Comparison of ENCODE assay signal across 1 cellular context in genomic region chr1:213409971-213410370, GRCh38.
TF ChIP-seq lines count a peak whose summit lies in the region.

No MANE protein-coding gene starts in this region.

TF ChIP-seq in H1, 55 proteins besides CTCF, POLR2A, EP300 and RAD21 (continued from another document):
- TF ChIP-seq TEAD4 (IDR thresholded peaks at IDR 0.05; ENCODE audit: low read depth, low read length) = no peak
